ENCODE assay signal across 8 cellular contexts in genomic region chr12:62602445-62603060, GRCh38.
DNase-seq lines count a peak whose midpoint lies in the region; TF ChIP-seq lines count a peak whose summit lies in the region.

No MANE protein-coding gene starts in this region.

- H3K14ac ChIP-seq in H9 (ENCODE audit: insufficient read depth, low read length) = peak overlapping the region; percentile 98

- peak overlapping the region; percentile 81 for H3K27ac ChIP-seq in H9 (ENCODE audit: insufficient read length, low read depth, low read length)
- H3K27ac ChIP-seq in neural progenitor cell = peak overlapping the region; percentile 97
- H3K27ac ChIP-seq in stomach smooth muscle (ENCODE audit: low read length) = peak overlapping the region; percentile 98

- peak overlapping the region; percentile 54 for H4K5ac ChIP-seq in H9 (ENCODE audit: insufficient read length, low read depth, low read length)

- H4K8ac ChIP-seq in H9 (replicated peaks; ENCODE audit: insufficient read length, low read depth, low read length) = peak overlapping the region; percentile 90

- H3K4me1 Mint-ChIP-seq in H9 = peaks cover 43 to 49% of the 10 kb centered on the region in 2 experiments
- H3K4me1 Mint-ChIP-seq in neural progenitor cell = peaks cover 23% of the 10 kb centered on the region

- H3T11ph ChIP-seq in H9 (ENCODE audit: low read length) = no peak overlapping the region

- no peak overlapping the region for H3K23ac ChIP-seq in H9 (ENCODE audit: insufficient read length, low read depth, low read length)

- no CpG with 5 or more reads among the region's 59 CpGs for WGBS in H9 (ENCODE audit: extremely low coverage, insufficient read length, low lambda C conversion rate)

- no peak overlapping the region for H2BK15ac ChIP-seq in H9 (ENCODE audit: low read depth, low read length)

- peak; percentile 95 for DNase-seq in ELR (ENCODE audit: low read depth)
- peak; percentile 93 for DNase-seq in H9
- DNase-seq in M059J (ENCODE audit: low read depth) = peak; percentile 93
- DNase-seq in activated gamma-delta T cell (lab: John Stamatoyannopoulos, UW) = peak; percentile 80
- DNase-seq in foreskin fibroblast = peak; percentile 88 to 94
- DNase-seq in neural progenitor cell (ENCODE audit: low spot score) = peak; percentile 97

- H4K20me1 ChIP-seq in H9 (ENCODE audit: control insufficient read depth, insufficient read depth, insufficient read length) = no peaks in the 10 kb centered on the region
- peaks cover 31% of the 10 kb centered on the region for H4K20me1 ChIP-seq in neural progenitor cell (ENCODE audit: low read depth)

- H3K4ac ChIP-seq in H9 (ENCODE audit: low read depth, low read length) = peak overlapping the region; percentile 10; the same call in 1 of the 2 replicates

- no peaks in the 10 kb centered on the region for H3K4me1 ChIP-seq in H9 (ENCODE audit: insufficient read depth, low read length)
- peaks cover 31% of the 10 kb centered on the region for H3K4me1 ChIP-seq in neural progenitor cell
- H3K4me1 ChIP-seq in stomach smooth muscle (ENCODE audit: control insufficient read depth, insufficient read depth, low read length) = no peaks in the 10 kb centered on the region

- H3K4me3 Mint-ChIP-seq in H9 (peak overlapping the region; percentile 73 to 89), neural progenitor cell (peak overlapping the region; percentile 93)

- TF ChIP-seq CTCF in H9 (conservative IDR thresholded peaks at IDR 0.05) (no peak), foreskin fibroblast (IDR thresholded peaks at IDR 0.05; ENCODE audit: low read depth, low read length) (no peak), neural progenitor cell (IDR thresholded peaks at IDR 0.05) (no peak)

- no peak overlapping the region for H2BK20ac ChIP-seq in H9 (ENCODE audit: low read depth, low read length, poor library complexity, severe bottlenecking)

- peak overlapping the region; percentile 10 for H2BK5ac ChIP-seq in H9 (ENCODE audit: insufficient read length, low read length)

- H3K27me3 Mint-ChIP-seq in H9 (ENCODE audit: low read depth) (no peaks in the 10 kb centered on the region), neural progenitor cell (ENCODE audit: insufficient read depth, low read depth) (peaks cover 5% of the 10 kb centered on the region)

- H4K91ac ChIP-seq in H9 (ENCODE audit: insufficient read length, low read depth, low read length) = peak overlapping the region; percentile 28

- peaks cover 60% of the 10 kb centered on the region for H3F3A ChIP-seq in neural progenitor cell (ENCODE audit: low read depth)

- H3K23me2 ChIP-seq in H9 (ENCODE audit: insufficient read length, low read depth, low read length, poor library complexity, severe bottlenecking) = peaks cover 15% of the 10 kb centered on the region

- H3K4me2 ChIP-seq in H9 (ENCODE audit: insufficient read depth, insufficient read length, low read length) = peak overlapping the region; percentile 92
- H3K4me2 ChIP-seq in neural progenitor cell = peak overlapping the region; percentile 97

- H3K9me3 Mint-ChIP-seq in H9 (no peaks in the 10 kb centered on the region), neural progenitor cell (peaks cover 2% of the 10 kb centered on the region)

- TF ChIP-seq POLR2A in Raji (IDR thresholded peaks at IDR 0.05; ENCODE audit: insufficient read depth, low read depth, low read length) = peak; percentile 80

- peaks cover 17% of the 10 kb centered on the region; the same call in 1 of the 2 replicates for H3K79me2 ChIP-seq in H9 (ENCODE audit: insufficient read depth, low read length)
- H3K79me2 ChIP-seq in neural progenitor cell (ENCODE audit: low read depth) = peaks cover 45% of the 10 kb centered on the region

- peak overlapping the region; percentile 98 for H3K9ac ChIP-seq in H9 (ENCODE audit: extremely low read depth, insufficient read length, low read length)
- H3K9ac ChIP-seq in neural progenitor cell = peak overlapping the region; percentile 82
- H3K9ac ChIP-seq in stomach smooth muscle (ENCODE audit: low read length in 2 of 2) = peak overlapping the region; percentile 92 to 95

- H3K36me3 Mint-ChIP-seq in H9 (ENCODE audit: insufficient read depth in 1 of 3, low read depth in 3 of 3) (peaks cover 0 to 8% (median 0%) of the 10 kb centered on the region in 3 experiments; a peak in 3 of 7 replicates), neural progenitor cell (peaks cover 21% of the 10 kb centered on the region)

- no peaks in the 10 kb centered on the region for H3K27me3 ChIP-seq in H9 (ENCODE audit: insufficient read depth, low read length)
- H3K27me3 ChIP-seq in neural progenitor cell = no peaks in the 10 kb centered on the region
- H3K27me3 ChIP-seq in stomach smooth muscle (ENCODE audit: control insufficient read depth in 1 of 2, insufficient read depth in 2 of 2, low read length in 2 of 2) = no peaks in the 10 kb centered on the region

- H2AFZ ChIP-seq in H9 (ENCODE audit: low read length) (peak overlapping the region; percentile 50), neural progenitor cell (replicated peaks) (peak overlapping the region; percentile 75)

- H3K4me3 ChIP-seq in foreskin fibroblast (ENCODE audit: low read depth in 1 of 2, low read length in 2 of 2) = peak overlapping the region; percentile 83 to 93
- H3K4me3 ChIP-seq in neural progenitor cell = peak overlapping the region; percentile 79
- H3K4me3 ChIP-seq in stomach smooth muscle (ENCODE audit: low read length in 2 of 2) = peak overlapping the region; percentile 86

- H3K79me1 ChIP-seq in H9 (ENCODE audit: insufficient read depth, low read depth, low read length, poor library complexity, severe bottlenecking) = no peaks in the 10 kb centered on the region

- H2BK120ac ChIP-seq in H9 (ENCODE audit: low read depth, low read length, poor library complexity, severe bottlenecking) = peak overlapping the region; percentile 71

- no peak overlapping the region for H2AK5ac ChIP-seq in H9 (ENCODE audit: insufficient read length, low read length)

- H3K27ac Mint-ChIP-seq in H9 = peak overlapping the region; percentile 98 to 100 (median 98)
- H3K27ac Mint-ChIP-seq in neural progenitor cell = peak overlapping the region; percentile 98

- peak overlapping the region; percentile 89 for H3K18ac ChIP-seq in H9 (ENCODE audit: insufficient read length, low read depth, low read length)

- no peaks in the 10 kb centered on the region for H3K9me3 ChIP-seq in H9 (ENCODE audit: control insufficient read depth, low read depth, low read length)
- no peaks in the 10 kb centered on the region for H3K9me3 ChIP-seq in neural progenitor cell (ENCODE audit: low read depth)
- no peaks in the 10 kb centered on the region for H3K9me3 ChIP-seq in stomach smooth muscle (ENCODE audit: control insufficient read depth in 2 of 2, low read length in 2 of 2)

- H3K56ac ChIP-seq in H9 (ENCODE audit: insufficient read length, low read depth, low read length) = peak overlapping the region; percentile 18

- H3K36me3 ChIP-seq in neural progenitor cell (peaks cover 10% of the 10 kb centered on the region), stomach smooth muscle (ENCODE audit: control insufficient read depth in 2 of 2, insufficient read depth in 2 of 2, low read length in 2 of 2) (no peaks in the 10 kb centered on the region)

- no peak overlapping the region for H2BK12ac ChIP-seq in H9 (ENCODE audit: insufficient read length, low read depth, low read length)

Comparison
In these comparisons a context has a peak if more than half of its experiments do, and no peak if none do; other contexts are left out.
1. Peak in every context shown above with its lines: DNase-seq, H3K4me3 ChIP-seq and H3K27ac ChIP-seq.